8 cellular contexts compared by ENCODE assay signal in genomic region chrX:46686003-46686645, GRCh38.
DNase-seq lines count a peak whose midpoint lies in the region; ATAC-seq, FAIRE-seq and TF ChIP-seq lines count a peak whose summit lies in the region.

No MANE protein-coding gene starts in this region.

- ATAC-seq in GM12878, result peak; percentile 87
- peak; percentile 52 for ATAC-seq in left colon
- no peak for ATAC-seq in HG03432 (IDR thresholded peaks at IDR 0.05; ENCODE audit: unreplicated experiment)

- no peak for TF ChIP-seq POLR2A in GM12878 (IDR thresholded peaks at IDR 0.05; ENCODE audit: low read depth, low read length)
- TF ChIP-seq POLR2A in stomach (IDR thresholded peaks at IDR 0.05), result no peak

- no peaks in the 10 kb centered on the region for H4K20me1 ChIP-seq in GM12878 (ENCODE audit: control insufficient read depth, insufficient read depth)

- H3K9ac ChIP-seq in GM12878 (ENCODE audit: control insufficient read depth, insufficient read depth, low read length), result no peak overlapping the region

- no TSS peak for BruUV-seq in GM12878 (replicated peaks; lab: Mats Ljungman, UMichigan)

- H3K27ac ChIP-seq in HEK293 (ENCODE audit: extremely low read depth, low read depth, low read length), result no peak overlapping the region
- no peak overlapping the region for H3K27ac ChIP-seq in GM12878 (ENCODE audit: control insufficient read depth, insufficient read depth)
- H3K27ac ChIP-seq in stomach, result no peak overlapping the region

- no peak overlapping the region for H3K4me2 ChIP-seq in GM12878 (ENCODE audit: control insufficient read depth, insufficient read depth)

- H3K27me3 ChIP-seq in GM12878 (replicated peaks in 1 of 2; ENCODE audit: control insufficient read depth in 2 of 2, insufficient read depth in 2 of 2, low read length in 1 of 2) (no peaks in the 10 kb centered on the region), stomach (peaks cover 0 to 4% (median 0%) of the 10 kb centered on the region in 3 donors)

- POLR2A ChIA-PET in HEK293 (lab: Yijun Ruan, JAX), result no interaction called here
- POLR2A ChIA-PET in GM12878 (lab: Charles Lee), result interaction anchor here (1.2 to 1.3 kb wide), 2 partner anchors 17 to 19 kb away, joined by 3 to 4 read pairs; no protein-coding TSS in a partner anchor

- intact Hi-C loops in GM12878 (cut with micrococcal nuclease; ENCODE audit: unreplicated experiment), result loop anchor here (1.0 to 5.0 kb wide), 4 partner anchors 27 to 129 kb away; no protein-coding TSS in a partner anchor
- intact Hi-C loops in left colon (cut with DNase I, micrococcal nuclease), result no loop called here
- intact Hi-C loops in stomach (cut with DNase I; ENCODE audit: low total_unique reads), result no loop called here

- H3K4me3 ChIP-seq in HEK293 (ENCODE audit: low read depth, low read length), result no peak overlapping the region
- no peak overlapping the region for H3K4me3 ChIP-seq in GM12878
- no peak overlapping the region for H3K4me3 ChIP-seq in stomach

- in situ Hi-C loops in GM12878 (cut with MboI), result no loop called here

- H3K4me1 ChIP-seq in HEK293 (ENCODE audit: control insufficient read depth, insufficient read depth, low read length) (no peaks in the 10 kb centered on the region; the same call in 1 of the 2 replicates), GM12878 (ENCODE audit: control insufficient read depth, insufficient read depth, low read length) (peaks cover 19% of the 10 kb centered on the region), stomach (no peaks in the 10 kb centered on the region)

- DNase-seq in NCI-H2081 (lab: John Stamatoyannopoulos, UW), result peak; percentile 16 to 27
- no peak for DNase-seq in NCI-H2081 treated with DMSO at 0.1 percent for 48 hours (lab: John Stamatoyannopoulos, UW)
- DNase-seq in RPMI8226, result peak; percentile 58
- no peak for DNase-seq in GM12878 (ENCODE audit: low read depth, low spot score)
- DNase-seq in left colon, result peak in 1 of 2 donors; percentile 18
- DNase-seq in stomach, result no peak

- TF ChIP-seq EP300 in GM12878 (IDR thresholded peaks at IDR 0.05; ENCODE audit: borderline replicate concordance in 1 of 2, control insufficient read depth in 1 of 2, low read depth in 2 of 2, low read length in 2 of 2) (no peak), stomach (IDR thresholded peaks at IDR 0.05) (no peak)

- H2AFZ ChIP-seq in GM12878 (ENCODE audit: control insufficient read depth, low read depth, low read length), result no peak overlapping the region

- H3K36me3 ChIP-seq in HEK293 (ENCODE audit: control insufficient read depth in 2 of 2, insufficient read depth in 1 of 2, low read length in 2 of 2) (no peaks in the 10 kb centered on the region), GM12878 (ENCODE audit: control insufficient read depth in 2 of 2, insufficient read depth in 2 of 2, low read length in 1 of 2) (peaks cover 0 to 1% of the 10 kb centered on the region in 2 experiments; a peak in 2 of 4 replicates), stomach (no peaks in the 10 kb centered on the region)

- no peak for FAIRE-seq in GM12878 (lab: Jason Lieb, UNC)

- TF ChIP-seq CTCF in HEK293 (tag by site-specific recombination; IDR thresholded peaks at IDR 0.05) (no peak), GM12878 (IDR thresholded peaks at IDR 0.05 in 2 of 3, conservative IDR thresholded peaks at IDR 0.05 in 1 of 3; ENCODE audit: control insufficient read depth in 2 of 3, extremely low read depth in 1 of 3, insufficient read depth in 1 of 3, low read depth in 3 of 3, low read length in 3 of 3) (peak; percentile 61 to 79 (median 63)), stomach (IDR thresholded peaks at IDR 0.05) (peak in 4 of 7 experiments; percentile 25 to 68 (median 36))

- peak; percentile 70 for TF ChIP-seq RAD21 in GM12878 (IDR thresholded peaks at IDR 0.05; ENCODE audit: insufficient read depth, low read depth, low read length)

- 29% methylated on average over 5 of the region's 5 CpGs for WGBS in GM12878 (ENCODE audit: insufficient coverage, insufficient replicate concordance, low lambda C conversion rate, missing lambda C conversion rate)
- 39 to 67% (median 45%) methylated on average over 5 of the region's 5 CpGs for WGBS in stomach, 5 donors

- CTCF ChIA-PET in HEK293 (lab: Yijun Ruan, JAX) (interaction anchor here (0.7 to 3.0 kb wide), 18 partner anchors 11 to 171 kb away, joined by 3 to 19 read pairs (median 4); no protein-coding TSS in a partner anchor), GM12878 (lab: Yijun Ruan, JAX) (interaction anchor here (0.6 to 5.2 kb wide), 31 partner anchors 10 to 277 kb away, joined by 3 to 32 read pairs (median 5); no protein-coding TSS in a partner anchor)

- H3K79me2 ChIP-seq in GM12878 (ENCODE audit: control insufficient read depth, insufficient read depth, low read length), result peaks cover 35% of the 10 kb centered on the region

- no peaks in the 10 kb centered on the region for H3K9me3 ChIP-seq in HEK293 (ENCODE audit: control insufficient read depth, insufficient read depth, low read depth, low read length)
- no peaks in the 10 kb centered on the region for H3K9me3 ChIP-seq in GM12878 (replicated peaks; ENCODE audit: control insufficient read depth, insufficient read depth, low read length)
- H3K9me3 ChIP-seq in stomach, result no peaks in the 10 kb centered on the region

- RAD21 ChIA-PET in GM12878 (lab: Charles Lee; ENCODE audit: unreplicated experiment), result interaction anchor here (1.1 to 2.3 kb wide), 9 partner anchors 11 to 407 kb away, joined by 3 to 11 read pairs (median 5); no protein-coding TSS in a partner anchor

- SMC1A ChIA-PET in GM12878 (lab: Charles Lee; ENCODE audit: uncharacterized antibody, unreplicated experiment), result interaction anchor here (0.6 to 3.0 kb wide), 22 partner anchors 12 to 326 kb away, joined by 3 to 14 read pairs (median 4); no protein-coding TSS in a partner anchor

TF ChIP-seq in HEK293, 187 proteins besides CTCF, POLR2A, EP300 and RAD21:
- TF ChIP-seq GLIS1 (tag by site-specific recombination; IDR thresholded peaks at IDR 0.05) (no peak), ZNF654 (tag by site-specific recombination; IDR thresholded peaks at IDR 0.05; ENCODE audit: low read depth) (peak; percentile 48), ZNF660 (tag by site-specific recombination; IDR thresholded peaks at IDR 0.05) (peak; percentile 39; the same call in 1 of the 2 replicates)

TF ChIP-seq in GM12878, 131 proteins besides CTCF, POLR2A, EP300 and RAD21:
- TF ChIP-seq YY1 (IDR thresholded peaks at IDR 0.05; ENCODE audit: low read depth, low read length) (peak; percentile 84), ZBTB33 (IDR thresholded peaks at IDR 0.05) (0 out of 2 replicates have a peak, but pooled peaks have one; percentile 65), RUNX3 (IDR thresholded peaks at IDR 0.05; ENCODE audit: low read length) (peak; percentile 77), CEBPB (IDR thresholded peaks at IDR 0.05; ENCODE audit: borderline replicate concordance in 1 of 2, low read depth in 2 of 2, low read length in 2 of 2) (no peak), PBX3 (IDR thresholded peaks at IDR 0.05; ENCODE audit: insufficient replicate concordance, low read depth, low read length) (no peak), DPF2 (IDR thresholded peaks at IDR 0.05) (no peak), SMC3 (IDR thresholded peaks at IDR 0.05; ENCODE audit: borderline replicate concordance, low read length) (peak; percentile 80)

Comparison
In these comparisons a context has a peak if more than half of its experiments do, and no peak if none do; other contexts are left out.
1. DNase-seq: peak in NCI-H2081 (2 of 2) and RPMI8226 (single experiment); none in NCI-H2081 treated with DMSO at 0.1 percent for 48 hours (single experiment), GM12878 (single experiment) and stomach (single experiment).